Comparison of ENCODE assay signal across 1 cellular context in the genomic region with DNA sequence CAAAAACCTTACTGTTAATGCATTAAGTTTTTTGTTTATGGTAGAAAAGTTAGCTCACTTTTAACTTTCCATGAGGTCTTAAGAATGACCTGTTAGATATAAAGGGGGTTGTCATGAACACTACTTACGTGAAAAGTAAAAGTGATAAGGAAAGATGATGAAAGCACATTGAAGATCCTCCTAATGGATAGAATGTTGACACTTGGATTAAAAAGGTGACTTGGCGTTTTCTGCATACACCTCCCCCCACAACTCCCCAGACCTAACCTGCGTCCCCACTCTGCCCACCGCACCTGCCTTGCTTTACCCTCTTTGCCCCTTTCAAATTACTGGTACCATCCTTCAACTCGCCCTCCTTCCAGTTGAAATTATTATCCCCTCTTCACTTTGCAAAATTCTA.
TF ChIP-seq lines count a peak whose summit lies in the region.

No MANE protein-coding gene starts in this region.

TF ChIP-seq in K562, 482 proteins besides CTCF, POLR2A, EP300 and RAD21 (continued from another document and continues in another):
- TF ChIP-seq FOXK2 (conservative IDR thresholded peaks at IDR 0.05 in 1 of 2, IDR thresholded peaks at IDR 0.05 in 1 of 2; ENCODE audit: low read depth in 2 of 2) (no peak), PRPF4 (IDR thresholded peaks at IDR 0.05; ENCODE audit: insufficient read depth, low read depth, low read length, poor library complexity, severe bottlenecking) (no peak), TAF9B (IDR thresholded peaks at IDR 0.05; ENCODE audit: partially characterized antibody) (no peak), MEIS2 (IDR thresholded peaks at IDR 0.05; ENCODE audit: partially characterized antibody) (peak; percentile 10), RBFOX2 (IDR thresholded peaks at IDR 0.05; ENCODE audit: low read depth, low read length) (no peak), BACH1 (tag; IDR thresholded peaks at IDR 0.05) (peak; percentile 46; the same call in 1 of the 2 replicates), NFE2 (IDR thresholded peaks at IDR 0.05; ENCODE audit: low read depth) (peak; percentile 81), HOXB6 (CRISPR knock-in tag; IDR thresholded peaks at IDR 0.05; ENCODE audit: borderline replicate concordance) (no peak), SMARCE1 (IDR thresholded peaks at IDR 0.05) (peak; percentile 66; the same call in 1 of the 2 replicates), EWSR1 (IDR thresholded peaks at IDR 0.05; ENCODE audit: borderline replicate concordance, low read depth, partially characterized antibody) (no peak), MYBL2 (IDR thresholded peaks at IDR 0.05; ENCODE audit: low read depth) (no peak), MYBL2 (CRISPR knock-in tag; IDR thresholded peaks at IDR 0.05; ENCODE audit: borderline replicate concordance) (no peak), PML (IDR thresholded peaks at IDR 0.05; ENCODE audit: low read length) (no peak), SRSF1 (IDR thresholded peaks at IDR 0.05; ENCODE audit: low read depth, low read length) (no peak), MYNN (IDR thresholded peaks at IDR 0.05) (no peak), MYNN (CRISPR knock-in tag; IDR thresholded peaks at IDR 0.05) (no peak), ZNF217 (CRISPR knock-in tag; IDR thresholded peaks at IDR 0.05) (no peak), HMG20A (CRISPR knock-in tag; conservative IDR thresholded peaks at IDR 0.05) (no peak), BHLHE40 (IDR thresholded peaks at IDR 0.05; ENCODE audit: low read length) (no peak), ZNF764 (CRISPR knock-in tag; IDR thresholded peaks at IDR 0.05; ENCODE audit: low read depth) (no peak), NRF1 (conservative IDR thresholded peaks at IDR 0.05 in 1 of 2, IDR thresholded peaks at IDR 0.05 in 1 of 2) (no peak), C11orf30 (IDR thresholded peaks at IDR 0.05; ENCODE audit: low read depth) (peak; percentile 87), RBM39 (optimal IDR thresholded peaks at IDR 0.05; ENCODE audit: low read depth, low read length) (no peak), MBD2 (IDR thresholded peaks at IDR 0.05; ENCODE audit: borderline replicate concordance, low read depth) (no peak), MAZ (CRISPR knock-in tag; conservative IDR thresholded peaks at IDR 0.05 in 1 of 2, IDR thresholded peaks at IDR 0.05 in 1 of 2) (no peak), PCBP1 (IDR thresholded peaks at IDR 0.05; ENCODE audit: low read depth, low read length, poor library complexity, severe bottlenecking) (no peak), NFRKB (IDR thresholded peaks at IDR 0.05; ENCODE audit: low read depth) (no peak), FIP1L1 (IDR thresholded peaks at IDR 0.05; ENCODE audit: low read depth, low read length, poor library complexity, severe bottlenecking) (no peak), MCM2 (IDR thresholded peaks at IDR 0.05; ENCODE audit: low read depth) (no peak), GATAD2B (IDR thresholded peaks at IDR 0.05; ENCODE audit: borderline replicate concordance) (peak; percentile 28; the same call in 1 of the 2 replicates), GABPB1 (CRISPR knock-in tag; IDR thresholded peaks at IDR 0.05) (no peak), HCFC1 (IDR thresholded peaks at IDR 0.05; ENCODE audit: low read depth, low read length) (no peak), MCM3 (IDR thresholded peaks at IDR 0.05) (no peak), SMARCC2 (IDR thresholded peaks at IDR 0.05; ENCODE audit: low read depth) (peak; percentile 25; the same call in 1 of the 2 replicates), CBFB (CRISPR knock-in tag; IDR thresholded peaks at IDR 0.05) (no peak), POLR2AphosphoS5 (IDR thresholded peaks at IDR 0.05; ENCODE audit: control insufficient read depth, insufficient read depth, low read depth, low read length) (no peak)
- TF ChIP-seq, protein P1, sequence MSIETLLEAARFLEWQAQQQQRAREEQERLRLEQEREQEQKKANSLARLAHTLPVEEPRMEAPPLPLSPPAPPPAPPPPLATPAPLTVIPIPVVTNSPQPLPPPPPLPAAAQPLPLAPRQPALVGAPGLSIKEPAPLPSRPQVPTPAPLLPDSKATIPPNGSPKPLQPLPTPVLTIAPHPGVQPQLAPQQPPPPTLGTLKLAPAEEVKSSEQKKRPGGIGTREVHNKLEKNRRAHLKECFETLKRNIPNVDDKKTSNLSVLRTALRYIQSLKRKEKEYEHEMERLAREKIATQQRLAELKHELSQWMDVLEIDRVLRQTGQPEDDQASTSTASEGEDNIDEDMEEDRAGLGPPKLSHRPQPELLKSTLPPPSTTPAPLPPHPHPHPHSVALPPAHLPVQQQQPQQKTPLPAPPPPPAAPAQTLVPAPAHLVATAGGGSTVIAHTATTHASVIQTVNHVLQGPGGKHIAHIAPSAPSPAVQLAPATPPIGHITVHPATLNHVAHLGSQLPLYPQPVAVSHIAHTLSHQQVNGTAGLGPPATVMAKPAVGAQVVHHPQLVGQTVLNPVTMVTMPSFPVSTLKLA (conservative IDR thresholded peaks at IDR 0.05): no peak
- TF ChIP-seq, protein P2, sequence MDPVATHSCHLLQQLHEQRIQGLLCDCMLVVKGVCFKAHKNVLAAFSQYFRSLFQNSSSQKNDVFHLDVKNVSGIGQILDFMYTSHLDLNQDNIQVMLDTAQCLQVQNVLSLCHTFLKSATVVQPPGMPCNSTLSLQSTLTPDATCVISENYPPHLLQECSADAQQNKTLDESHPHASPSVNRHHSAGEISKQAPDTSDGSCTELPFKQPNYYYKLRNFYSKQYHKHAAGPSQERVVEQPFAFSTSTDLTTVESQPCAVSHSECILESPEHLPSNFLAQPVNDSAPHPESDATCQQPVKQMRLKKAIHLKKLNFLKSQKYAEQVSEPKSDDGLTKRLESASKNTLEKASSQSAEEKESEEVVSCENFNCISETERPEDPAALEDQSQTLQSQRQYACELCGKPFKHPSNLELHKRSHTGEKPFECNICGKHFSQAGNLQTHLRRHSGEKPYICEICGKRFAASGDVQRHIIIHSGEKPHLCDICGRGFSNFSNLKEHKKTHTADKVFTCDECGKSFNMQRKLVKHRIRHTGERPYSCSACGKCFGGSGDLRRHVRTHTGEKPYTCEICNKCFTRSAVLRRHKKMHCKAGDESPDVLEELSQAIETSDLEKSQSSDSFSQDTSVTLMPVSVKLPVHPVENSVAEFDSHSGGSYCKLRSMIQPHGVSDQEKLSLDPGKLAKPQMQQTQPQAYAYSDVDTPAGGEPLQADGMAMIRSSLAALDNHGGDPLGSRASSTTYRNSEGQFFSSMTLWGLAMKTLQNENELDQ (CRISPR knock-in tag; IDR thresholded peaks at IDR 0.05; ENCODE audit: borderline replicate concordance): no peak
- TF ChIP-seq, protein P3, sequence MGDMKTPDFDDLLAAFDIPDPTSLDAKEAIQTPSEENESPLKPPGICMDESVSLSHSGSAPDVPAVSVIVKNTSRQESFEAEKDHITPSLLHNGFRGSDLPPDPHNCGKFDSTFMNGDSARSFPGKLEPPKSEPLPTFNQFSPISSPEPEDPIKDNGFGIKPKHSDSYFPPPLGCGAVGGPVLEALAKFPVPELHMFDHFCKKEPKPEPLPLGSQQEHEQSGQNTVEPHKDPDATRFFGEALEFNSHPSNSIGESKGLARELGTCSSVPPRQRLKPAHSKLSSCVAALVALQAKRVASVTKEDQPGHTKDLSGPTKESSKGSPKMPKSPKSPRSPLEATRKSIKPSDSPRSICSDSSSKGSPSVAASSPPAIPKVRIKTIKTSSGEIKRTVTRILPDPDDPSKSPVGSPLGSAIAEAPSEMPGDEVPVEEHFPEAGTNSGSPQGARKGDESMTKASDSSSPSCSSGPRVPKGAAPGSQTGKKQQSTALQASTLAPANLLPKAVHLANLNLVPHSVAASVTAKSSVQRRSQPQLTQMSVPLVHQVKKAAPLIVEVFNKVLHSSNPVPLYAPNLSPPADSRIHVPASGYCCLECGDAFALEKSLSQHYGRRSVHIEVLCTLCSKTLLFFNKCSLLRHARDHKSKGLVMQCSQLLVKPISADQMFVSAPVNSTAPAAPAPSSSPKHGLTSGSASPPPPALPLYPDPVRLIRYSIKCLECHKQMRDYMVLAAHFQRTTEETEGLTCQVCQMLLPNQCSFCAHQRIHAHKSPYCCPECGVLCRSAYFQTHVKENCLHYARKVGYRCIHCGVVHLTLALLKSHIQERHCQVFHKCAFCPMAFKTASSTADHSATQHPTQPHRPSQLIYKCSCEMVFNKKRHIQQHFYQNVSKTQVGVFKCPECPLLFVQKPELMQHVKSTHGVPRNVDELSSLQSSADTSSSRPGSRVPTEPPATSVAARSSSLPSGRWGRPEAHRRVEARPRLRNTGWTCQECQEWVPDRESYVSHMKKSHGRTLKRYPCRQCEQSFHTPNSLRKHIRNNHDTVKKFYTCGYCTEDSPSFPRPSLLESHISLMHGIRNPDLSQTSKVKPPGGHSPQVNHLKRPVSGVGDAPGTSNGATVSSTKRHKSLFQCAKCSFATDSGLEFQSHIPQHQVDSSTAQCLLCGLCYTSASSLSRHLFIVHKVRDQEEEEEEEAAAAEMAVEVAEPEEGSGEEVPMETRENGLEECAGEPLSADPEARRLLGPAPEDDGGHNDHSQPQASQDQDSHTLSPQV (IDR thresholded peaks at IDR 0.05): no peak
- TF ChIP-seq, protein P4, sequence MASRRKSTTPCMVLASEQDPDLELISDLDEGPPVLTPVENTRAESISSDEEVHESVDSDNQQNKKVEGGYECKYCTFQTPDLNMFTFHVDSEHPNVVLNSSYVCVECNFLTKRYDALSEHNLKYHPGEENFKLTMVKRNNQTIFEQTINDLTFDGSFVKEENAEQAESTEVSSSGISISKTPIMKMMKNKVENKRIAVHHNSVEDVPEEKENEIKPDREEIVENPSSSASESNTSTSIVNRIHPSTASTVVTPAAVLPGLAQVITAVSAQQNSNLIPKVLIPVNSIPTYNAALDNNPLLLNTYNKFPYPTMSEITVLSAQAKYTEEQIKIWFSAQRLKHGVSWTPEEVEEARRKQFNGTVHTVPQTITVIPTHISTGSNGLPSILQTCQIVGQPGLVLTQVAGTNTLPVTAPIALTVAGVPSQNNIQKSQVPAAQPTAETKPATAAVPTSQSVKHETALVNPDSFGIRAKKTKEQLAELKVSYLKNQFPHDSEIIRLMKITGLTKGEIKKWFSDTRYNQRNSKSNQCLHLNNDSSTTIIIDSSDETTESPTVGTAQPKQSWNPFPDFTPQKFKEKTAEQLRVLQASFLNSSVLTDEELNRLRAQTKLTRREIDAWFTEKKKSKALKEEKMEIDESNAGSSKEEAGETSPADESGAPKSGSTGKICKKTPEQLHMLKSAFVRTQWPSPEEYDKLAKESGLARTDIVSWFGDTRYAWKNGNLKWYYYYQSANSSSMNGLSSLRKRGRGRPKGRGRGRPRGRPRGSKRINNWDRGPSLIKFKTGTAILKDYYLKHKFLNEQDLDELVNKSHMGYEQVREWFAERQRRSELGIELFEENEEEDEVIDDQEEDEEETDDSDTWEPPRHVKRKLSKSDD (conservative IDR thresholded peaks at IDR 0.05; ENCODE audit: low read length): no peak
- TF ChIP-seq, protein P5, sequence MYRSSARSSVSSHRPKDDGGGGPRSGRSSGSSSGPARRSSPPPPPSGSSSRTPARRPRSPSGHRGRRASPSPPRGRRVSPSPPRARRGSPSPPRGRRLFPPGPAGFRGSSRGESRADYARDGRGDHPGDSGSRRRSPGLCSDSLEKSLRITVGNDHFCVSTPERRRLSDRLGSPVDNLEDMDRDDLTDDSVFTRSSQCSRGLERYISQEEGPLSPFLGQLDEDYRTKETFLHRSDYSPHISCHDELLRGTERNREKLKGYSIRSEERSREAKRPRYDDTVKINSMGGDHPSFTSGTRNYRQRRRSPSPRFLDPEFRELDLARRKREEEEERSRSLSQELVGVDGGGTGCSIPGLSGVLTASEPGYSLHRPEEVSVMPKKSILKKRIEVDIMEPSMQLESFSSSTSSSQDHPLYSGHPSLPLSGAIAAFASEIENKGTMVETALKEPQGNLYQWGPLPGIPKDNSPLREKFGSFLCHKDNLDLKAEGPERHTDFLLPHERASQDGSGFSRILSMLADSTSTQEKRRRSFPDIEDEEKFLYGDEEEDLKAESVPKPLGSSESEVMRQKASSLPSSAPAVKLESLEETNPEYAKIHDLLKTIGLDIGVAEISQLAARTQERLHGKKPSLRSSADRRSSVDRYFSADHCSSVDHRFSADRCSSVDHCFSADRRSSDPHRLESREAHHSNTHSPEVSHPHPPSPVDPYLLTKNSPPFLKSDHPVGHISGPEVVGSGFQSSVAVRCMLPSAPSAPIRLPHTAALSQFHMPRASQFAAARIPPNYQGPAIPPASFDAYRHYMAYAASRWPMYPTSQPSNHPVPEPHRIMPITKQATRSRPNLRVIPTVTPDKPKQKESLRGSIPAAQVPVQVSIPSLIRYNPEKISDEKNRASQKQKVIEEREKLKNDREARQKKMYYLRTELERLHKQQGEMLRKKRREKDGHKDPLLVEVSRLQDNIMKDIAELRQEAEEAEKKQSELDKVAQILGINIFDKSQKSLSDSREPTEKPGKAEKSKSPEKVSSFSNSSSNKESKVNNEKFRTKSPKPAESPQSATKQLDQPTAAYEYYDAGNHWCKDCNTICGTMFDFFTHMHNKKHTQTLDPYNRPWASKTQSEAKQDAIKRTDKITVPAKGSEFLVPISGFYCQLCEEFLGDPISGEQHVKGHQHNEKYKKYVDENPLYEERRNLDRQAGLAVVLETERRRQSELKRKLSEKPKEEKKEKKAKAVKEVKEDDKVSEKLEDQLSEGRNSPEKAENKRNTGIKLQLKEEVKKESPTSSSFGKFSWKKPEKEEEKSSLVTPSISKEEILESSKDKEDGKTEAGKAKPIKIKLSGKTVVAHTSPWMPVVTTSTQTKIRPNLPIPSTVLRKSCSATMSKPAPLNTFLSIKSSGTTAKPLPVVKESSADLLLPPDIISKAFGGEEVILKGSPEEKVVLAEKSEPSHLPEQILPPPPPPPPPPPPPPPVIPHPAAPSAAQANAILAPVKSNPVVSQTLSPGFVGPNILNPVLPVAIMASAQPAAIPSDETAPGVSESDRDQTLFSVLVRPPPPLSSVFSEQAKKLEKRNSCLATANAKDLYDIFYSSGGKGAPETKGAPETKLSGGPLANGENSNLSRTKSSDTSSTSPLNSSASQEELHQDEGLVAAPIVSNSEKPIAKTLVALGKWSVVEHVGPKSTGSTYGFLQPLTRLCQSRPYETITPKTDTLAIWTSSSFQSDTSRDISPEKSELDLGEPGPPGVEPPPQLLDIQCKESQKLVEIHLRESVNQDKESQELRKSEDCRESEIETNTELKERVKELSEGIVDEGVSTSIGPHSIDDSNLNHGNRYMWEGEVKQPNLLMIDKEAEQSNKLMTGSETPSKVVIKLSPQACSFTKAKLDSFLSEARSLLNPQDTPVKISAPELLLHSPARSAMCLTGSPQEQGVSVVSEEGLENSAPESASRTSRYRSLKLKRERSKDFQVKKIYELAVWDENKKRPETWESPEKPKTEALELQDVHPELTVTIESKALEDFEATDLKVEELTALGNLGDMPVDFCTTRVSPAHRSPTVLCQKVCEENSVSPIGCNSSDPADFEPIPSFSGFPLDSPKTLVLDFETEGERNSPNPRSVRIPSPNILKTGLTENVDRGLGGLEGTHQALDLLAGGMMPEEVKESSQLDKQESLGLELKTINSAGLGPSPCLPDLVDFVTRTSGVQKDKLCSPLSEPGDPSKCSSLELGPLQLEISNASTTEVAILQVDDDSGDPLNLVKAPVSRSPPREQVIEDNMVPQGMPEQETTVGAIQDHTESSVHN (IDR thresholded peaks at IDR 0.05; ENCODE audit: borderline replicate concordance in 1 of 2, low read depth in 1 of 2): 0 out of 4 replicates have a peak, but pooled peaks of 1 of the 2 experiments have one; percentile 30
- TF ChIP-seq, protein P6, sequence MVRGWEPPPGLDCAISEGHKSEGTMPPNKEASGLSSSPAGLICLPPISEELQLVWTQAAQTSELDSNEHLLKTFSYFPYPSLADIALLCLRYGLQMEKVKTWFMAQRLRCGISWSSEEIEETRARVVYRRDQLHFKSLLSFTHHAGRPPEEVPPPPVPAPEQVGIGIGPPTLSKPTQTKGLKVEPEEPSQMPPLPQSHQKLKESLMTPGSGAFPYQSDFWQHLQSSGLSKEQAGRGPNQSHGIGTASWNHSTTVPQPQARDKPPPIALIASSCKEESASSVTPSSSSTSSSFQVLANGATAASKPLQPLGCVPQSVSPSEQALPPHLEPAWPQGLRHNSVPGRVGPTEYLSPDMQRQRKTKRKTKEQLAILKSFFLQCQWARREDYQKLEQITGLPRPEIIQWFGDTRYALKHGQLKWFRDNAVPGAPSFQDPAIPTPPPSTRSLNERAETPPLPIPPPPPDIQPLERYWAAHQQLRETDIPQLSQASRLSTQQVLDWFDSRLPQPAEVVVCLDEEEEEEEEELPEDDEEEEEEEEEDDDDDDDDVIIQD (CRISPR knock-in tag; IDR thresholded peaks at IDR 0.05): no peak
